Comparison of ENCODE assay signal across 22 cellular contexts in the genomic region with DNA sequence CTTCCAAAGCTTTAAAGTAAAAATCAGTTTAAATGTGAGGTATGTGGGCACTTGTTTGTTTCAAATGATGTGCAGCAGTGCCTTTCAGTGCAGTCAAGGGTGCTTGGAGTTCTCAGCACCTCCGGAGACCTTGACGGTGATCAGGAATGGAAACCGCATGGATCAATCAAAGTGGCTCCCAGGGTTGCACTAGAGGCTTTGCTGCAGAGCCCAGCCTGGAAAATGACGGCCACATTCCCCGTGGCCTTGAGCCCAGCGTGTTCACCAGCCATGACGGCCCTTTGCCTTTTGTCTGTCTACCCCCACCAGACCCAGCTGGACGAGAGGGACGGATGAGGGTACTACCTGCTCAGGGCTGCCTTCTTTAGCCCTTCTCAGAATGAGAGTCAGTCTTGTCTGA.
"Had no signal": no experiment of that assay in that cellular context is flagged by ENCODE, and none has a peak within 500 bp of the region (broad histone marks: within the 10 kb centered on the region; RNA-seq: fewer than 3 reads in every experiment).

No MANE protein-coding gene starts in this region.

- H3K4me3 ChIP-seq: colonic mucosa, esophagus squamous epithelium, gastrocnemius medialis, heart right ventricle, left lung, lung had no signal

- DNase-seq: colonic mucosa; dermis blood vessel endothelial cell; effector CD4-positive, alpha-beta T cell; effector memory CD4-positive, alpha-beta T cell; erythroblast; esophagus squamous epithelium; foreskin fibroblast; foreskin melanocyte; glutamatergic neuron; left cardiac atrium; left lung; left ventricle myocardium superior; mammary epithelial cell; mesendoderm; naive thymus-derived CD4-positive, alpha-beta T cell had no signal

- H3K27me3 Mint-ChIP-seq: memory B cell had no signal

- H3K9me3 Mint-ChIP-seq: memory B cell had no signal

- H3K27me3 ChIP-seq: colonic mucosa, dorsolateral prefrontal cortex, gastrocnemius medialis had no signal

- H3K4me3 Mint-ChIP-seq: memory B cell; naive thymus-derived CD4-positive, alpha-beta T cell had no signal

- H3K9me3 ChIP-seq: colonic mucosa, esophagus squamous epithelium, gastrocnemius medialis, heart right ventricle, left lung had no signal

- H3K36me3 ChIP-seq: colonic mucosa, esophagus squamous epithelium, gastrocnemius medialis, heart right ventricle, left lung had no signal

- H3K4me1 Mint-ChIP-seq: memory B cell had no signal

- H3K4me1 ChIP-seq: colonic mucosa, esophagus squamous epithelium, gastrocnemius medialis, heart right ventricle, left lung had no signal

- ATAC-seq: esophagus mucosa; gastrocnemius medialis; left lung; left ventricle myocardium superior; naive thymus-derived CD4-positive, alpha-beta T cell had no signal

- H3K27ac ChIP-seq: colonic mucosa, epithelial cell of prostate, esophagus squamous epithelium, gastrocnemius medialis, heart right ventricle, left lung had no signal

- H3K36me3 Mint-ChIP-seq: memory B cell; naive thymus-derived CD4-positive, alpha-beta T cell had no signal

- H3K27ac Mint-ChIP-seq: memory B cell; naive thymus-derived CD4-positive, alpha-beta T cell had no signal
